ENCODE assay signal across 9 cellular contexts in the genomic region with DNA sequence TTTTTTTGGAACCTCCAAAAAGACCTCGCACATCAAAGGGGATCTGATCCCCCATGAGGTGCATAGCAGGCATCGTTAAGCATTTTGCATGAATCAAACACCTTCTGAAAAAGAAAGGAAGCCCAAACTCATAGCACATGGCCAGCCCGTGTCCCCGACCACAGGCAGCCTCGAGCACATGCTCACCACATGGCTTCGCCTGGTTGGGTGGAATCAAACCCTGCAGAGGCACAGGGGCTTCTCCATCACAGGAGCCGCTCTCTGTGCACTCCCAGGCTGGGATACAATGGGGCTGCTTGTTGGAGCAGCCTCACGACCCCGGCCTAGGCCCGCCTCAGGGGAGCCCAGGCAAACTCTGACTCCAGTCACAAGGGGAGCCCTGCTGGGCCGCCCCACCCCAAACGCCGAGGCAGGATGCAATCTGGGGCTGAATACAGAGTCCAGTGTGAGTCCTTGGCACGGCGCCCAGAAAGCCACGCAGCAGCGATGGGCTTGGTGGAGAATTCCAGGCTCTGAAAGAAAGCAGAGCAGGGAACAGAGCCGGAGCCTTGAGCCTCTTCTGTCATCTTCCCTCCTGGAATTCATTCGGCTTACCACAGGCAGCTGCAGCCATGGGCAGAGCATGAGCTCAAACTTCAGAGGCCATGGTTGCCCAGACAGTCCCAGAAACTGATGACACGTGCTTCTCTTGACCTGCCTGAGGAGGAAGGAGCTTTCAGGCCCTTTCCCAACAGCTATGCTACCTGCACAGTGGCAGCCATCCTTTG.
DNase-seq lines count a peak whose midpoint lies in the region; ATAC-seq and TF ChIP-seq lines count a peak whose summit lies in the region.
"Had no signal": no experiment of that assay in that cellular context is flagged by ENCODE, and none has a peak within 500 bp of the region (broad histone marks: within the 10 kb centered on the region; RNA-seq: fewer than 3 reads in every experiment).

No MANE protein-coding gene starts in this region.

- CTCF ChIA-PET in BJ (lab: Yijun Ruan, JAX), result no interaction called here

- no peak overlapping the region for H3K4ac ChIP-seq in neuronal stem cell (ENCODE audit: low read length)

- no peak overlapping the region for H3K4me2 ChIP-seq in neuronal stem cell (ENCODE audit: insufficient read depth, low read length, poor library complexity, severe bottlenecking)

- H3K36me3 ChIP-seq in BJ (ENCODE audit: control insufficient read depth, insufficient read depth, low read length), result no peaks in the 10 kb centered on the region
- H3K36me3 ChIP-seq in neuronal stem cell (replicated peaks in 1 of 2; ENCODE audit: control insufficient read depth in 2 of 2, insufficient read depth in 2 of 2, low read length in 2 of 2), result no peaks in the 10 kb centered on the region

- peak overlapping the region; percentile 35 for H2BK15ac ChIP-seq in neuronal stem cell (ENCODE audit: low read length)

- no peak overlapping the region for H3K9ac ChIP-seq in neuronal stem cell (ENCODE audit: low read depth, low read length, poor library complexity)

- POLR2A ChIA-PET in BJ (lab: Charles Lee), result no interaction called here

- H3K14ac ChIP-seq in neuronal stem cell (ENCODE audit: low read length), result peak overlapping the region; percentile 32

- H3K27ac ChIP-seq in neuronal stem cell (replicated peaks; ENCODE audit: low read length), result no peak overlapping the region

- no peak overlapping the region for H2BK5ac ChIP-seq in neuronal stem cell (ENCODE audit: low read length)

- H3K27me3 ChIP-seq in BJ (ENCODE audit: control insufficient read depth, insufficient read depth, low read length), result no peaks in the 10 kb centered on the region
- H3K27me3 ChIP-seq in neuronal stem cell (ENCODE audit: control insufficient read depth in 3 of 3, insufficient read depth in 3 of 3, low read depth in 1 of 3, low read length in 3 of 3), result no peaks in the 10 kb centered on the region

- H3K23ac ChIP-seq in neuronal stem cell (ENCODE audit: low read depth, low read length, poor library complexity), result no peak overlapping the region

- H4K91ac ChIP-seq in neuronal stem cell (ENCODE audit: low read depth, low read length, poor library complexity), result no peak overlapping the region

- H4K8ac ChIP-seq in neuronal stem cell (ENCODE audit: low read depth, low read length), result no peak overlapping the region

- H3K18ac ChIP-seq in neuronal stem cell (ENCODE audit: low read length), result peak overlapping the region; percentile 29

- TF ChIP-seq CTCF in BJ (IDR thresholded peaks at IDR 0.05; ENCODE audit: insufficient read depth, low read depth, low read length), result no peak
- TF ChIP-seq CTCF in fibroblast of pulmonary artery (IDR thresholded peaks at IDR 0.05; ENCODE audit: low read length, missing control alignments), result no peak

- H2AK5ac ChIP-seq in neuronal stem cell (ENCODE audit: low read depth, low read length), result peak overlapping the region; percentile 48

- H2AFZ ChIP-seq in neuronal stem cell (ENCODE audit: low read length), result no peak overlapping the region

- DNase-seq in BJ (ENCODE audit: low read depth) (peak; percentile 51), NCI-H69 (lab: John Stamatoyannopoulos, UW) (peak; percentile 98), fibroblast of pulmonary artery (ENCODE audit: low read depth) (peak; percentile 93), neuronal stem cell (ENCODE audit: low spot score) (no peak), OCI-M2 (lab: John Stamatoyannopoulos, UW; ENCODE audit: unreplicated experiment) (no peak), NCI-H1048 (lab: John Stamatoyannopoulos, UW) (no peak)
- DNase-seq in activated CD8-positive, alpha-beta memory T cell treated with anti-CD3 and anti-CD28 coated beads, Interleukin-2, amount 50 U/mL, for 48 hours, result no peak
- DNase-seq: T-helper 17 cell had no signal

- peaks cover 0 to 11% of the 10 kb centered on the region in 2 donors for H3K9me3 ChIP-seq in neuronal stem cell (replicated peaks in 1 of 2; ENCODE audit: control insufficient read depth in 2 of 2, insufficient read depth in 1 of 2, low read depth in 1 of 2, low read length in 2 of 2)

- H3K79me1 ChIP-seq in neuronal stem cell (ENCODE audit: low read depth, low read length), result no peaks in the 10 kb centered on the region

- H2BK12ac ChIP-seq in neuronal stem cell (ENCODE audit: low read length), result peak overlapping the region; percentile 33

- no peak overlapping the region for H3K4me3 ChIP-seq in BJ (ENCODE audit: low read depth, low read length)
- no peak overlapping the region for H3K4me3 ChIP-seq in fibroblast of pulmonary artery (replicated peaks; ENCODE audit: low read depth, low read length)
- no peak overlapping the region for H3K4me3 ChIP-seq in neuronal stem cell (ENCODE audit: low read length in 2 of 2)

- H3K4me1 ChIP-seq in neuronal stem cell (ENCODE audit: control insufficient read depth in 2 of 2, insufficient read depth in 1 of 2, low read depth in 1 of 2, low read length in 2 of 2), result peaks cover 0 to 3% of the 10 kb centered on the region in 2 donors

- WGBS in neuronal stem cell (ENCODE audit: extremely low coverage in 2 of 2, insufficient read length in 2 of 2, insufficient replicate concordance in 1 of 2), 2 donors, result no CpG with 5 or more reads among the region's 20 CpGs

- ATAC-seq in HG03196 (IDR thresholded peaks at IDR 0.05; ENCODE audit: unreplicated experiment), result no peak
- ATAC-seq: T-helper 17 cell had no signal

- no peak overlapping the region for H2BK120ac ChIP-seq in neuronal stem cell (ENCODE audit: low read depth, low read length)

Comparison
In these comparisons a context has a peak if more than half of its experiments do, and no peak if none do; other contexts are left out.
1. DNase-seq: peak in BJ (single experiment), NCI-H69 (single experiment) and fibroblast of pulmonary artery (single experiment); none in neuronal stem cell (single experiment), activated CD8-positive, alpha-beta memory T cell treated with anti-CD3 and anti-CD28 coated beads, Interleukin-2, amount 50 U/mL, for 48 hours (single experiment), OCI-M2 (single experiment) and NCI-H1048 (single experiment).